ENCODE assay signal across 8 cellular contexts in the genomic region with DNA sequence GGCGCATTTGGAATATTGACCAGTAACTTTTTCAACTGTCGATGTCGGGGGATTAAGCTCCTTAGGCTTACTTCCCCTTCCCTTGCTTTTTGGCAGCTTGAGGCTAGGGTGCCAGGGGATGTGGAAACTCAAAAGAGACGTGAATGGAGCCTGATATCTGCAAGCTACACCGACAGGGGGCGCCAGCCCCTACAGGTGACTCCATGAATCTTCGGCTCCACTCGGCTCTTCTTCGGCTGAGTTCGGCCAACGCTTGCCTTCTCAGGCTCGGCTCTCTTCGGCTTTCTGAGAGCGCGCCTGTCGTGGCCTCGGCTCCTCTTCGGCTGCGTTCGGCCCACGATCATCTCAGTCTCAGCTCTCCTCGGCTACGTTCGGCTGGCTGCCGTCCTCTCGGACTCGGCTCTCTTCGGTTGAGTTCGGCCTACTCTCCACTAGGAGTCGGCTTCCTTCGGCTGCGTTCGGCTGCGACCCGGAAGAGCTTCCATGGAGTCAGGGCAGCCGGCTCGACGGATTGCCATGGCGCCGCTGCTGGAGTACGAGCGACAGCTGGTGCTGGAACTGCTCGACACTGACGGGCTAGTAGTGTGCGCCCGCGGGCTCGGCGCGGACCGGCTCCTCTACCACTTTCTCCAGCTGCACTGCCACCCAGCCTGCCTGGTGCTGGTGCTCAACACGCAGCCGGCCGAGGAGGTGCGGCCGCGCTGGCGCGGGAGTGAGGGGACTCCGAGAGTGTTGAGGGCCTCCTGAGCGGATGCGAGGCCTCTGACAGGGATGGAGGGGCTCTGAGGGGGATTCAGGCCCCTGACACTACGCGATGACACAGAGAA. TPM values are rescaled to one million over a fixed set of nuclear protein-coding genes. Genes with fewer than 3 reads are reported as not detected.
DNase-seq lines count a peak whose midpoint lies in the region; ATAC-seq and TF ChIP-seq lines count a peak whose summit lies in the region.

A gene (plus strand): TSS at position 472 of the 827 bp plus-strand sequence. CDS start 12 bp downstream, at position 484.

- H3K27me3 Mint-ChIP-seq in CD8-positive, alpha-beta memory T cell = peaks cover 0 to 3% of the 10 kb centered on the region in 2 donors
- no peaks in the 10 kb centered on the region for H3K27me3 Mint-ChIP-seq in activated CD4-positive, alpha-beta memory T cell treated with anti-CD3 and anti-CD28 coated beads for 36 hours

- H3K36me3 Mint-ChIP-seq in CD8-positive, alpha-beta memory T cell = peaks cover 0 to 27% (median 4%) of the 10 kb centered on the region in 3 donors
- H3K36me3 Mint-ChIP-seq in activated CD4-positive, alpha-beta memory T cell treated with anti-CD3 and anti-CD28 coated beads for 36 hours = peaks cover 4% of the 10 kb centered on the region

- ATAC-seq in GM19452 (IDR thresholded peaks at IDR 0.05; ENCODE audit: unreplicated experiment) = peak; percentile 99
- peak; percentile 95 to 98 (median 98) for ATAC-seq in right lobe of liver

- H3K4me1 Mint-ChIP-seq in CD8-positive, alpha-beta memory T cell = peaks cover 25 to 29% (median 28%) of the 10 kb centered on the region in 3 donors
- peaks cover 21% of the 10 kb centered on the region for H3K4me1 Mint-ChIP-seq in activated CD4-positive, alpha-beta memory T cell treated with anti-CD3 and anti-CD28 coated beads for 36 hours (ENCODE audit: low read depth)

- peak; percentile 76 for TF ChIP-seq POLR2A in right lobe of liver (IDR thresholded peaks at IDR 0.05)

- peak within 1 kb of the TSS; percentile 79 to 97 (median 91) for H3K27ac Mint-ChIP-seq in CD8-positive, alpha-beta memory T cell
- peak within 1 kb of the TSS; percentile 53 for H3K27ac Mint-ChIP-seq in activated CD4-positive, alpha-beta memory T cell treated with anti-CD3 and anti-CD28 coated beads for 36 hours

- CTCF ChIA-PET in CD8-positive, alpha-beta memory T cell (lab: Charles Lee) = interaction anchor here (0.5 to 1.9 kb wide), 16 partner anchors 8 to 1947 kb away, joined by 3 to 8 read pairs (median 4); no protein-coding TSS in a partner anchor
- CTCF ChIA-PET in activated CD4-positive, alpha-beta memory T cell treated with anti-CD3 and anti-CD28 coated beads for 36 hours (lab: Charles Lee) = interaction anchor here (0.6 to 2.6 kb wide), 48 partner anchors 8 to 1824 kb away, joined by 3 to 26 read pairs (median 4); a partner anchor contains a TSS

- TF ChIP-seq CTCF in dorsolateral prefrontal cortex (IDR thresholded peaks at IDR 0.05 in 54 of 56, conservative IDR thresholded peaks at IDR 0.05 in 2 of 56; ENCODE audit: low read depth in 1 of 56, partially characterized antibody in 56 of 56) (peak; percentile 75 to 97 (median 87)), right lobe of liver (IDR thresholded peaks at IDR 0.05) (peak; percentile 85 to 92 (median 88))

- 0% methylated on average over 40 of the region's 64 CpGs for WGBS in right lobe of liver (ENCODE audit: insufficient coverage, low coverage, low lambda C conversion rate, missing lambda C conversion rate)

- H3K27ac ChIP-seq in CD8-positive, alpha-beta memory T cell (ENCODE audit: low read depth, low read length) = peak within 1 kb of the TSS; percentile 88
- H3K27ac ChIP-seq in dorsolateral prefrontal cortex (peak within 1 kb of the TSS in 56 of 59 donors; percentile 44 to 97 (median 85)), right lobe of liver (peak within 1 kb of the TSS; percentile 46 to 68 (median 54))

- no peaks in the 10 kb centered on the region for H3K9me3 ChIP-seq in CD8-positive, alpha-beta memory T cell (ENCODE audit: low read length)
- H3K9me3 ChIP-seq in right lobe of liver = no peaks in the 10 kb centered on the region

- no peaks in the 10 kb centered on the region for H3K9me3 Mint-ChIP-seq in CD8-positive, alpha-beta memory T cell
- no peaks in the 10 kb centered on the region for H3K9me3 Mint-ChIP-seq in activated CD4-positive, alpha-beta memory T cell treated with anti-CD3 and anti-CD28 coated beads for 36 hours

- no peaks in the 10 kb centered on the region for H3K27me3 ChIP-seq in CD8-positive, alpha-beta memory T cell (ENCODE audit: insufficient read depth, low read length, poor library complexity, severe bottlenecking)
- H3K27me3 ChIP-seq in dorsolateral prefrontal cortex = no peaks in the 10 kb centered on the region
- H3K27me3 ChIP-seq in right lobe of liver = no peaks in the 10 kb centered on the region

- peaks cover 14% of the 10 kb centered on the region for H3K4me1 ChIP-seq in CD8-positive, alpha-beta memory T cell (ENCODE audit: insufficient read depth, low read length)
- H3K4me1 ChIP-seq in right lobe of liver = peaks cover 0 to 15% (median 2%) of the 10 kb centered on the region in 4 donors

- intact Hi-C loops in activated CD4-positive, alpha-beta memory T cell treated with anti-CD3 and anti-CD28 coated beads for 36 hours (cut with micrococcal nuclease) = loop anchor here (1.0 to 5.0 kb wide), 6 partner anchors 37 to 712 kb away; a partner anchor contains a TSS
- intact Hi-C loops in dorsolateral prefrontal cortex (cut with DNase I) (loop anchor here (2.0 to 10.0 kb wide), 8 partner anchors 155 to 612 kb away; a partner anchor contains a TSS), right lobe of liver (cut with DNase I) (no loop called here)

- POLR2A ChIA-PET in CD8-positive, alpha-beta memory T cell (lab: Charles Lee) = interaction anchor here (0.7 kb wide), 1 partner anchor 710 kb away, joined by 3 read pairs; a partner anchor contains a TSS
- POLR2A ChIA-PET in activated CD4-positive, alpha-beta memory T cell treated with anti-CD3 and anti-CD28 coated beads for 36 hours (lab: Charles Lee) = interaction anchor here (1.4 kb wide), 1 partner anchor 366 kb away, joined by 3 read pairs; no protein-coding TSS in a partner anchor

- peak within 1 kb of the TSS; percentile 83 to 94 (median 92) for H3K4me3 Mint-ChIP-seq in CD8-positive, alpha-beta memory T cell
- H3K4me3 Mint-ChIP-seq in activated CD4-positive, alpha-beta memory T cell treated with anti-CD3 and anti-CD28 coated beads for 36 hours = peak within 1 kb of the TSS; percentile 92

- peak within 1 kb of the TSS; percentile 93 for H3K4me3 ChIP-seq in CD8-positive, alpha-beta memory T cell (ENCODE audit: low read length)
- peak within 1 kb of the TSS; percentile 63 to 99 (median 92) for H3K4me3 ChIP-seq in dorsolateral prefrontal cortex
- H3K4me3 ChIP-seq in right lobe of liver = peak within 1 kb of the TSS; percentile 76 to 98 (median 88)

- no peaks in the 10 kb centered on the region for H3K36me3 ChIP-seq in CD8-positive, alpha-beta memory T cell (ENCODE audit: insufficient read depth, low read length)
- peaks cover 0 to 20% (median 10%) of the 10 kb centered on the region in 4 donors for H3K36me3 ChIP-seq in right lobe of liver

- DNase-seq in CD8-positive, alpha-beta memory T cell = peak; percentile 99 to 100 (median 100)
- peak; percentile 97 for DNase-seq in HK-2 (ENCODE audit: unreplicated experiment)
- DNase-seq in NCI-H82 treated with DMSO at 0.1 percent for 48 hours (lab: John Stamatoyannopoulos, UW; ENCODE audit: unreplicated experiment) = peak; percentile 98
- DNase-seq in activated CD4-positive, alpha-beta memory T cell treated with anti-CD3 and anti-CD28 coated beads for 36 hours = peak; percentile 99
- DNase-seq in dorsolateral prefrontal cortex = peak; percentile 98 to 99 (median 98)
- peak; percentile 99 to 100 (median 99) for DNase-seq in right lobe of liver
- peak; percentile 99 for DNase-seq in stimulated activated CD4-positive, alpha-beta T cell treated with anti-CD3 and anti-CD28 coated beads, Interleukin-4, amount 100 ng/mL, for 4 hours

RNA-seq across cellular contexts. Expression of the gene that starts here (rescaled TPM):
- 10 to 100 TPM; 13.1 to 15.6 TPM for total RNA-seq in CD8-positive, alpha-beta memory T cell
- polyA plus RNA-seq in CD8-positive, alpha-beta memory T cell = 21.6 TPM
- total RNA-seq in activated CD4-positive, alpha-beta memory T cell treated with anti-CD3 and anti-CD28 coated beads for 36 hours = 10 to 100 TPM; 11.0 to 14.1 TPM
- total RNA-seq in dorsolateral prefrontal cortex = 10 to 100 TPM in 119 of 120 experiments, 1 to 10 TPM in 1; 9.7 to 26.2 (median 16.9) TPM
- total RNA-seq in right lobe of liver = 1 to 10 TPM; 3.4 to 7.3 (median 5.7) TPM

Comparison
In these comparisons a context has a peak if more than half of its experiments do, and no peak if none do; other contexts are left out.
1. Peak in every context shown above with its lines: DNase-seq, ATAC-seq, H3K4me3 ChIP-seq and H3K27ac ChIP-seq.
2. intact Hi-C loops: an anchor here in activated CD4-positive, alpha-beta memory T cell treated with anti-CD3 and anti-CD28 coated beads for 36 hours (1.0 to 5.0 kb wide) and dorsolateral prefrontal cortex (2.0 to 10.0 kb wide); none called in right lobe of liver.